Comparison of ENCODE assay signal across 10 cellular contexts in genomic region chr19:1262687-1263123, GRCh38. TPM values are rescaled to one million over a fixed set of nuclear protein-coding genes. Genes with fewer than 3 reads are reported as not detected.
DNase-seq lines count a peak whose midpoint lies in the region; ATAC-seq, FAIRE-seq and TF ChIP-seq lines count a peak whose summit lies in the region.
"Had no signal": no experiment of that assay in that cellular context is flagged by ENCODE, and none has a peak within 500 bp of the region (broad histone marks: within the 10 kb centered on the region; RNA-seq: fewer than 3 reads in every experiment).

No MANE protein-coding gene starts in this region.

- FAIRE-seq in keratinocyte (lab: Jason Lieb, UNC) = no peak
- FAIRE-seq: urothelium cell line had no signal

- peak overlapping the region; percentile 37 for H3K4me3 Mint-ChIP-seq in HFFc6
- peak overlapping the region; percentile 26 for H3K4me3 Mint-ChIP-seq in activated T-helper 2 cell treated with anti-CD3 and anti-CD28 coated beads, Interferon-gamma antibody, Interleukin-2, Interleukin-4, amounts not matched to agents 10 μg/mL and 5 μg/mL and 100 μg/mL, durations not matched to agents 14 hours and 24 hours and 36 hours (ENCODE audit: low read depth)
- peak overlapping the region; percentile 85 for H3K4me3 Mint-ChIP-seq in stimulated activated naive CD8-positive, alpha-beta T cell treated with anti-CD3 and anti-CD28 coated beads, Interleukin-15, amount 100 ng/mL, for 72 hours

- H3K4me3 ChIP-seq in keratinocyte (ENCODE audit: control insufficient read depth in 2 of 3, extremely low read depth in 1 of 3, insufficient read depth in 2 of 3, low read depth in 1 of 3, low read length in 3 of 3) = peak overlapping the region; percentile 76 to 90 (median 90)

- TF ChIP-seq CTCF in HFFc6 (IDR thresholded peaks at IDR 0.05) (no peak), keratinocyte (optimal IDR thresholded peaks at IDR 0.05 in 1 of 3, IDR thresholded peaks at IDR 0.05 in 1 of 3, conservative IDR thresholded peaks at IDR 0.05 in 1 of 3; ENCODE audit: extremely low read depth in 1 of 3, insufficient read depth in 2 of 3, low read length in 3 of 3) (no peak)

- H3K4me1 ChIP-seq in keratinocyte (ENCODE audit: control insufficient read depth, extremely low read depth, insufficient read depth, low read length) = peaks cover 70% of the 10 kb centered on the region

- DNase-seq in HFFc6 (no peak), keratinocyte (ENCODE audit: low read depth, low spot score) (no peak), cortex of kidney (lab: John Stamatoyannopoulos, UW) (no peak), left colon (no peak), DMS114 treated with DMSO at 0.1 percent for 48 hours (lab: John Stamatoyannopoulos, UW; ENCODE audit: unreplicated experiment) (no peak), NCI-H2196 treated with DMSO at 0.1 percent for 48 hours (lab: John Stamatoyannopoulos, UW; ENCODE audit: unreplicated experiment) (no peak)
- no peak for DNase-seq in activated T-helper 2 cell treated with anti-CD3 and anti-CD28 coated beads, Interferon-gamma antibody, Interleukin-2, Interleukin-4, amounts not matched to agents 10 μg/mL and 5 μg/mL and 100 μg/mL, durations not matched to agents 14 hours and 24 hours and 36 hours (ENCODE audit: low spot score)
- no peak for DNase-seq in stimulated activated naive CD8-positive, alpha-beta T cell treated with anti-CD3 and anti-CD28 coated beads, Interleukin-15, amount 100 ng/mL, for 72 hours

- peak overlapping the region; percentile 96 for H3K4me2 ChIP-seq in keratinocyte (ENCODE audit: control insufficient read depth, extremely low read depth, insufficient read depth, low read depth, low read length)

- peak overlapping the region; percentile 89 for H3K27ac ChIP-seq in keratinocyte (ENCODE audit: control insufficient read depth, insufficient read depth, low read length)

- peaks cover 2% of the 10 kb centered on the region for H3K9me1 ChIP-seq in keratinocyte (ENCODE audit: control insufficient read depth, extremely low read depth, insufficient read depth, low read length)

- peak overlapping the region; percentile 75 for H3K27ac Mint-ChIP-seq in HFFc6
- H3K27ac Mint-ChIP-seq in activated T-helper 2 cell treated with anti-CD3 and anti-CD28 coated beads, Interferon-gamma antibody, Interleukin-2, Interleukin-4, amounts not matched to agents 10 μg/mL and 5 μg/mL and 100 μg/mL, durations not matched to agents 14 hours and 24 hours and 36 hours = no peak overlapping the region
- no peak overlapping the region for H3K27ac Mint-ChIP-seq in stimulated activated naive CD8-positive, alpha-beta T cell treated with anti-CD3 and anti-CD28 coated beads, Interleukin-15, amount 100 ng/mL, for 72 hours

- no peaks in the 10 kb centered on the region for H3K9me3 Mint-ChIP-seq in HFFc6
- H3K9me3 Mint-ChIP-seq in activated T-helper 2 cell treated with anti-CD3 and anti-CD28 coated beads, Interferon-gamma antibody, Interleukin-2, Interleukin-4, amounts not matched to agents 10 μg/mL and 5 μg/mL and 100 μg/mL, durations not matched to agents 14 hours and 24 hours and 36 hours = no peaks in the 10 kb centered on the region
- H3K9me3 Mint-ChIP-seq in stimulated activated naive CD8-positive, alpha-beta T cell treated with anti-CD3 and anti-CD28 coated beads, Interleukin-15, amount 100 ng/mL, for 72 hours = no peaks in the 10 kb centered on the region

- peaks cover 6% of the 10 kb centered on the region for H3K79me2 ChIP-seq in keratinocyte (ENCODE audit: control insufficient read depth, insufficient read depth, low read length)

- H3K4me1 Mint-ChIP-seq in HFFc6 (ENCODE audit: low read depth) = peaks cover 71% of the 10 kb centered on the region
- H3K4me1 Mint-ChIP-seq in activated T-helper 2 cell treated with anti-CD3 and anti-CD28 coated beads, Interferon-gamma antibody, Interleukin-2, Interleukin-4, amounts not matched to agents 10 μg/mL and 5 μg/mL and 100 μg/mL, durations not matched to agents 14 hours and 24 hours and 36 hours (ENCODE audit: low read depth) = peaks cover 42% of the 10 kb centered on the region
- H3K4me1 Mint-ChIP-seq in stimulated activated naive CD8-positive, alpha-beta T cell treated with anti-CD3 and anti-CD28 coated beads, Interleukin-15, amount 100 ng/mL, for 72 hours = peaks cover 82% of the 10 kb centered on the region

- peaks cover under 1% of the 10 kb centered on the region; the same call in 1 of the 2 replicates for H3K36me3 Mint-ChIP-seq in HFFc6 (ENCODE audit: low read depth)
- peaks cover 17% of the 10 kb centered on the region for H3K36me3 Mint-ChIP-seq in activated T-helper 2 cell treated with anti-CD3 and anti-CD28 coated beads, Interferon-gamma antibody, Interleukin-2, Interleukin-4, amounts not matched to agents 10 μg/mL and 5 μg/mL and 100 μg/mL, durations not matched to agents 14 hours and 24 hours and 36 hours (ENCODE audit: low read depth)

- peak overlapping the region; percentile 88 for H3K9ac ChIP-seq in keratinocyte (ENCODE audit: control insufficient read depth, extremely low read depth, insufficient read depth, low read length)

- H3K9me3 ChIP-seq in keratinocyte (ENCODE audit: control insufficient read depth, low read depth, low read length) = no peaks in the 10 kb centered on the region

- intact Hi-C loops in activated T-helper 2 cell treated with anti-CD3 and anti-CD28 coated beads, Interferon-gamma antibody, Interleukin-2, Interleukin-4, amounts not matched to agents 10 μg/mL and 5 μg/mL and 100 μg/mL, durations not matched to agents 14 hours and 24 hours and 36 hours (cut with micrococcal nuclease) = no loop called here
- intact Hi-C loops in left colon (cut with DNase I, micrococcal nuclease) = no loop called here

- peaks cover 24% of the 10 kb centered on the region for H3K27me3 Mint-ChIP-seq in HFFc6 (ENCODE audit: insufficient read depth)
- no peaks in the 10 kb centered on the region for H3K27me3 Mint-ChIP-seq in activated T-helper 2 cell treated with anti-CD3 and anti-CD28 coated beads, Interferon-gamma antibody, Interleukin-2, Interleukin-4, amounts not matched to agents 10 μg/mL and 5 μg/mL and 100 μg/mL, durations not matched to agents 14 hours and 24 hours and 36 hours (ENCODE audit: low read depth)
- no peaks in the 10 kb centered on the region for H3K27me3 Mint-ChIP-seq in stimulated activated naive CD8-positive, alpha-beta T cell treated with anti-CD3 and anti-CD28 coated beads, Interleukin-15, amount 100 ng/mL, for 72 hours

- no peak overlapping the region for H2AFZ ChIP-seq in keratinocyte (ENCODE audit: control insufficient read depth, low read length)

- peaks cover 3 to 15% of the 10 kb centered on the region in 2 experiments for H3K36me3 ChIP-seq in keratinocyte (ENCODE audit: control insufficient read depth in 2 of 2, extremely low read depth in 1 of 2, insufficient read depth in 2 of 2, low read length in 2 of 2)

- no peak for ATAC-seq in stimulated activated naive CD8-positive, alpha-beta T cell treated with anti-CD3 and anti-CD28 coated beads, Interleukin-15, amount 100 ng/mL, for 72 hours
- no peak for ATAC-seq in left colon

- H4K20me1 ChIP-seq in keratinocyte (ENCODE audit: control insufficient read depth, extremely low read depth, insufficient read depth, low read length) = peaks cover 5% of the 10 kb centered on the region

- dilution Hi-C loops in keratinocyte (cut with MboI; ENCODE audit: extremely low pct_ligation_motif_present, low sequenced_read_pairs) = no loop called here

- H3K27me3 ChIP-seq in keratinocyte (ENCODE audit: control insufficient read depth, extremely low read depth, insufficient read depth, low read length) = peaks cover 4% of the 10 kb centered on the region

RNA-seq across cellular contexts. Expression of gene CIRBP, which starts 6.4 kb away (rescaled TPM):
- 100 to 1,000 TPM; 160 to 243 (median 190) TPM for total RNA-seq in HFFc6 (2021; fragmentation: NEBNext Ultra II Directional; extraction: Animal tissue kit (Norgen Biotek cat#: 25700))
- 214 and 226 TPM in 2 replicates for total RNA-seq in activated T-helper 2 cell treated with anti-CD3 and anti-CD28 coated beads, Interferon-gamma antibody, Interleukin-2, Interleukin-4, amounts not matched to agents 10 μg/mL and 5 μg/mL and 100 μg/mL, durations not matched to agents 14 hours and 24 hours and 36 hours
- polyA plus RNA-seq in keratinocyte = 97.5 to 164 TPM (median 113 TPM) in 3 replicates
- 140 TPM for polyA plus RNA-seq in keratinocyte (2011; ENCODE audit: low read depth)
- polyA plus RNA-seq in keratinocyte (2011; cell fraction: cytosol; rRNA removed) = 57.4 and 107 TPM in 2 replicates
- polyA plus RNA-seq in keratinocyte (2011; cell fraction: nucleus; rRNA removed) = 226 and 247 TPM in 2 replicates
- 130 and 149 TPM in 2 replicates for polyA plus RNA-seq in keratinocyte (2012; ENCODE audit: low replicate concordance)
- 15.5 to 48.4 TPM (median 20.1 TPM) in 3 replicates for polyA minus RNA-seq in keratinocyte
- 122 TPM for polyA minus RNA-seq in keratinocyte (2011; cell fraction: cytosol; rRNA and poly(A)+ RNA removed)
- 28.2 and 42.2 TPM in 2 replicates for polyA minus RNA-seq in keratinocyte (2011; cell fraction: nucleus; rRNA and poly(A)+ RNA removed)
- 100 to 1,000 TPM; 220 to 267 TPM for total RNA-seq in left colon

RNA-seq across cellular contexts. Expression of gene FAM174C, which starts 12.6 kb away (rescaled TPM):
- 10 to 100 TPM; 54.2 to 77.6 (median 63.8) TPM for total RNA-seq in HFFc6 (2021; fragmentation: NEBNext Ultra II Directional; extraction: Animal tissue kit (Norgen Biotek cat#: 25700))
- 91.7 and 99.4 TPM in 2 replicates for total RNA-seq in activated T-helper 2 cell treated with anti-CD3 and anti-CD28 coated beads, Interferon-gamma antibody, Interleukin-2, Interleukin-4, amounts not matched to agents 10 μg/mL and 5 μg/mL and 100 μg/mL, durations not matched to agents 14 hours and 24 hours and 36 hours
- 18.5 to 30.1 TPM (median 27.6 TPM) in 3 replicates for polyA plus RNA-seq in keratinocyte
- polyA plus RNA-seq in keratinocyte (2011; ENCODE audit: low read depth) = 16.5 TPM
- 23.5 and 65.8 TPM in 2 replicates for polyA plus RNA-seq in keratinocyte (2011; cell fraction: cytosol; rRNA removed)
- polyA plus RNA-seq in keratinocyte (2011; cell fraction: nucleus; rRNA removed) = 16.3 and 21.3 TPM in 2 replicates
- 45.3 and 60.9 TPM in 2 replicates for polyA plus RNA-seq in keratinocyte (2012; ENCODE audit: low replicate concordance)
- 7.1 to 15.1 TPM (median 8.0 TPM) in 3 replicates for polyA minus RNA-seq in keratinocyte
- 49.3 TPM for polyA minus RNA-seq in keratinocyte (2011; cell fraction: cytosol; rRNA and poly(A)+ RNA removed)
- polyA minus RNA-seq in keratinocyte (2011; cell fraction: nucleus; rRNA and poly(A)+ RNA removed) = 3.1 and 5.0 TPM in 2 replicates
- total RNA-seq in left colon = 10 to 100 TPM; 43.7 to 48.9 TPM

RNA-seq across cellular contexts. Expression of gene MIDN, which starts 14.3 kb away (rescaled TPM):
- total RNA-seq in HFFc6 (2021; fragmentation: NEBNext Ultra II Directional; extraction: Animal tissue kit (Norgen Biotek cat#: 25700)) = 10 to 100 TPM; 58.4 to 73.3 (median 67.4) TPM
- 84.7 and 85.4 TPM in 2 replicates for total RNA-seq in activated T-helper 2 cell treated with anti-CD3 and anti-CD28 coated beads, Interferon-gamma antibody, Interleukin-2, Interleukin-4, amounts not matched to agents 10 μg/mL and 5 μg/mL and 100 μg/mL, durations not matched to agents 14 hours and 24 hours and 36 hours
- polyA plus RNA-seq in keratinocyte = 4.7 to 14.1 TPM (median 6.8 TPM) in 3 replicates
- 9.3 TPM for polyA plus RNA-seq in keratinocyte (2011; ENCODE audit: low read depth)
- 3.8 and 6.9 TPM in 2 replicates for polyA plus RNA-seq in keratinocyte (2011; cell fraction: cytosol; rRNA removed)
- polyA plus RNA-seq in keratinocyte (2011; cell fraction: nucleus; rRNA removed) = 23.5 and 31.4 TPM in 2 replicates
- polyA plus RNA-seq in keratinocyte (2012; ENCODE audit: low replicate concordance) = 23.0 and 30.3 TPM in 2 replicates
- 5.9 to 26.1 TPM (median 6.6 TPM) in 3 replicates for polyA minus RNA-seq in keratinocyte
- 44.9 TPM for polyA minus RNA-seq in keratinocyte (2011; cell fraction: cytosol; rRNA and poly(A)+ RNA removed)
- 31.4 and 35.8 TPM in 2 replicates for polyA minus RNA-seq in keratinocyte (2011; cell fraction: nucleus; rRNA and poly(A)+ RNA removed)
- 100 to 1,000 TPM; 202 to 276 TPM for total RNA-seq in left colon

RNA-seq across cellular contexts. Expression of gene ATP5F1D, which starts 21.2 kb away (rescaled TPM):
- total RNA-seq in HFFc6 (2021; fragmentation: NEBNext Ultra II Directional; extraction: Animal tissue kit (Norgen Biotek cat#: 25700)) = 100 to 1,000 TPM; 190 to 243 (median 217) TPM
- total RNA-seq in activated T-helper 2 cell treated with anti-CD3 and anti-CD28 coated beads, Interferon-gamma antibody, Interleukin-2, Interleukin-4, amounts not matched to agents 10 μg/mL and 5 μg/mL and 100 μg/mL, durations not matched to agents 14 hours and 24 hours and 36 hours = 233 and 240 TPM in 2 replicates
- polyA plus RNA-seq in keratinocyte = 51.3 to 95.4 TPM (median 80.0 TPM) in 3 replicates
- 74.6 TPM for polyA plus RNA-seq in keratinocyte (2011; ENCODE audit: low read depth)
- 33.2 and 137 TPM in 2 replicates for polyA plus RNA-seq in keratinocyte (2011; cell fraction: cytosol; rRNA removed)
- polyA plus RNA-seq in keratinocyte (2011; cell fraction: nucleus; rRNA removed) = 27.1 and 36.2 TPM in 2 replicates
- polyA plus RNA-seq in keratinocyte (2012; ENCODE audit: low replicate concordance) = 91.2 and 205 TPM in 2 replicates
- polyA minus RNA-seq in keratinocyte = 23.4 to 39.5 TPM (median 25.4 TPM) in 3 replicates
- polyA minus RNA-seq in keratinocyte (2011; cell fraction: cytosol; rRNA and poly(A)+ RNA removed) = 297 TPM
- 29.9 and 36.3 TPM in 2 replicates for polyA minus RNA-seq in keratinocyte (2011; cell fraction: nucleus; rRNA and poly(A)+ RNA removed)
- 100 to 1,000 TPM; 341 to 530 TPM for total RNA-seq in left colon

RNA-seq across cellular contexts. Expression of gene EFNA2, which starts 23.0 kb away (rescaled TPM):
- not detected for total RNA-seq in HFFc6 (2021; fragmentation: NEBNext Ultra II Directional; extraction: Animal tissue kit (Norgen Biotek cat#: 25700))
- not detected in 2 replicates for total RNA-seq in activated T-helper 2 cell treated with anti-CD3 and anti-CD28 coated beads, Interferon-gamma antibody, Interleukin-2, Interleukin-4, amounts not matched to agents 10 μg/mL and 5 μg/mL and 100 μg/mL, durations not matched to agents 14 hours and 24 hours and 36 hours
- not detected in 3 replicates for polyA plus RNA-seq in keratinocyte
- not detected for polyA plus RNA-seq in keratinocyte (2011; ENCODE audit: low read depth)
- polyA plus RNA-seq in keratinocyte (2011; cell fraction: cytosol; rRNA removed) = not detected in 2 replicates
- not detected in 2 replicates for polyA plus RNA-seq in keratinocyte (2011; cell fraction: nucleus; rRNA removed)
- polyA plus RNA-seq in keratinocyte (2012; ENCODE audit: low replicate concordance) = not detected in 2 replicates
- not detected in 3 replicates for polyA minus RNA-seq in keratinocyte
- not detected for polyA minus RNA-seq in keratinocyte (2011; cell fraction: cytosol; rRNA and poly(A)+ RNA removed)
- 0.53 TPM in 1 of 2 replicates, not detected in the other for polyA minus RNA-seq in keratinocyte (2011; cell fraction: nucleus; rRNA and poly(A)+ RNA removed)
- 10 to 100 TPM; 83.8 to 85.4 TPM for total RNA-seq in left colon
- total RNA-seq: T-helper 1 cell treated with Interleukin-12 subunit alpha and Interleukin-12 subunit beta and Interleukin-4 antibody, amounts not matched to agents 30 ng/mL and 1 ng/mL, for 36 hours had no signal

Comparison
In these comparisons a context has a peak if more than half of its experiments do, and no peak if none do; other contexts are left out.
1. H3K4me3 Mint-ChIP-seq: peak in every context shown above with its lines; median percentile 85 in stimulated activated naive CD8-positive, alpha-beta T cell treated with anti-CD3 and anti-CD28 coated beads, Interleukin-15, amount 100 ng/mL, for 72 hours; 37 in HFFc6; 26 in activated T-helper 2 cell treated with anti-CD3 and anti-CD28 coated beads, Interferon-gamma antibody, Interleukin-2, Interleukin-4, amounts not matched to agents 10 μg/mL and 5 μg/mL and 100 μg/mL, durations not matched to agents 14 hours and 24 hours and 36 hours.